Comparison of ENCODE assay signal across 8 cellular contexts in genomic region chr9:97923529-97924108, GRCh38. TPM values are rescaled to one million over a fixed set of nuclear protein-coding genes. Genes with fewer than 3 reads are reported as not detected.
A peak's percentile ranks its signal among the peaks of the same experiment; 100 is the strongest.
DNase-seq lines count a peak whose midpoint lies in the region; ATAC-seq and TF ChIP-seq lines count a peak whose summit lies in the region.

No MANE protein-coding gene starts in this region.

- peak; percentile 39 for ATAC-seq in HG03354 (IDR thresholded peaks at IDR 0.05; ENCODE audit: poor library complexity, severe bottlenecking, unreplicated experiment)
- peak; percentile 60 to 61 for ATAC-seq in lower lobe of right lung
- ATAC-seq in GM19328 (IDR thresholded peaks at IDR 0.05; ENCODE audit: unreplicated experiment), result no peak

- no peaks in the 10 kb centered on the region for H3K9me3 ChIP-seq in lower lobe of right lung

- peak overlapping the region; percentile 87; the same call in 1 of the 2 replicates for H3K4me3 ChIP-seq in GM08714 (ENCODE audit: low read length)
- H3K4me3 ChIP-seq in lower lobe of right lung, result peak overlapping the region; percentile 60

- DNase-seq in NCI-H460 (ENCODE audit: extremely low read depth, low read depth) (peak; percentile 80), dedifferentiated amniotic fluid mesenchymal stem cell (ENCODE audit: extremely low spot score) (peak; percentile 67), lower lobe of right lung (peak; percentile 83)
- peak; percentile 53 to 60 for DNase-seq in activated CD4-positive, alpha-beta T cell treated with anti-CD3 and anti-CD28 coated beads for 24 hours (ENCODE audit: low read depth in 2 of 2)
- DNase-seq in stimulated activated CD4-positive, alpha-beta T cell treated with anti-CD3 and anti-CD28 coated beads, TNF-alpha, amount 100 ng/mL, for 4 hours (ENCODE audit: low read depth in 3 of 3), result peak; percentile 39 to 60 (median 52)

- peak overlapping the region; percentile 99 for H3K27ac ChIP-seq in lower lobe of right lung

- peaks cover 25% of the 10 kb centered on the region for H3K4me1 ChIP-seq in lower lobe of right lung

- no peaks in the 10 kb centered on the region for H3K36me3 ChIP-seq in lower lobe of right lung

- TF ChIP-seq CTCF in lower lobe of right lung (IDR thresholded peaks at IDR 0.05), result peak; percentile 76

- intact Hi-C loops in lower lobe of right lung (cut with DNase I), result loop anchor here (10.0 kb wide), 1 partner anchor 111 kb away; no protein-coding TSS in a partner anchor

- no peaks in the 10 kb centered on the region for H3K27me3 ChIP-seq in lower lobe of right lung (ENCODE audit: low read depth)

RNA-seq across cellular contexts. Expression of gene TRMO, which starts 1.3 kb away (rescaled TPM):
- total RNA-seq in NCI-H460 (2014; rRNA removed; shearing (Covaris generic)), result 19.6 and 21.8 TPM in 2 replicates
- 13.7 and 25.7 TPM in 2 replicates for polyA plus RNA-seq in NCI-H460 (2014; cell fraction: nucleus; rRNA removed)
- total RNA-seq in lower lobe of right lung, result 18.8 TPM

RNA-seq across cellular contexts. Expression of gene HEMGN, which starts 14.4 kb away (rescaled TPM):
- total RNA-seq in NCI-H460 (2014; rRNA removed; shearing (Covaris generic)), result not detected in 2 replicates
- polyA plus RNA-seq in NCI-H460 (2014; cell fraction: nucleus; rRNA removed), result not detected in 2 replicates
- 0.56 TPM for total RNA-seq in lower lobe of right lung

RNA-seq across cellular contexts. Expression of gene ANP32B, which starts 59.5 kb away (rescaled TPM):
- 34.6 and 72.5 TPM in 2 replicates for total RNA-seq in NCI-H460 (2014; rRNA removed; shearing (Covaris generic))
- polyA plus RNA-seq in NCI-H460 (2014; cell fraction: nucleus; rRNA removed), result 15.5 and 18.4 TPM in 2 replicates
- 120 TPM for total RNA-seq in lower lobe of right lung
